1 cellular context compared by ENCODE assay signal in the genomic region with DNA sequence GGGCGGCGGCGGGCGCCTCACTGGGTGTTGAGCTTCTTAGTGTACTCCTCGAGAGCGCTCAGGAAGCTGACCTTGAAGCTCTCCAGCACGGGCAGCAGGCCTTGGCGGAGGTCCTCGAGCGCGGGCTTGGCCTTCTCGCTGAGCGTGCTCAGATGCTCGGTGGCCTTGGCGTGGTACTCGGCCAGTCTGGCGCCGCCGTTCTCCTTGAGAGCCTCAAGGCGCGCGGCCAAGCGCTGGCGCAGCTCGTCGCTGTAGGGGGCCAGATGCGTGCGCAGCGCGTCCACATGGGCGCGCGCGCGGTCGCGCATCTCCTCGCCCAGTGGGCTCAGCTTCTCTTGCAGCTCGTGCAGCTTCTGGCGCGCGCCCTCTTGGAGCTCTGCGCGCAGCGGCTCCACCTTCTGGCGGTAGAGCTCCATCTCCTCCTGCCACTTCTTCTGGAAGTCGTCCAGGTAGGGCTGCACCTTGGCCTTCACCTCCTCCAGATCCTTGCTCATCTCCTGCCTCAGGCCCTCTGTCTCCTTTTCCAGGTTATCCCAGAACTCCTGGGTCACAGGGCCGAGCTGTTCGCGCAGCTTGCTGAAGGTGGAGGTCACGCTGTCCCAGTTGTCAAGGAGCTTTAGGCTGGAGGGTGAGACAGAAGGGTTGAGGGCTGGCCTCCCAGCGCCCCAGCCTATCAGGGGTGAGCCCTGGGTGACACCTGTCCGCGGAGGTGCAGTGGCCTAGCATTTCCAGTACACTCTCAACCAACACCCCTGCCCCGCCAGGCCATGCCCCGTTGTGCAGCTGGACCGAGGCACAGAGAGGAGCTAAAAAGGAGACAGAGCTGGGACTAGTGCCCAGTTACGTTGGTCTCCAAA.
TF ChIP-seq lines count a peak whose summit lies in the region.

No MANE protein-coding gene starts in this region.

TF ChIP-seq in HepG2, 621 proteins besides CTCF, POLR2A, EP300 and RAD21 (continued from another document and continues in another):
- TF ChIP-seq, protein P1, sequence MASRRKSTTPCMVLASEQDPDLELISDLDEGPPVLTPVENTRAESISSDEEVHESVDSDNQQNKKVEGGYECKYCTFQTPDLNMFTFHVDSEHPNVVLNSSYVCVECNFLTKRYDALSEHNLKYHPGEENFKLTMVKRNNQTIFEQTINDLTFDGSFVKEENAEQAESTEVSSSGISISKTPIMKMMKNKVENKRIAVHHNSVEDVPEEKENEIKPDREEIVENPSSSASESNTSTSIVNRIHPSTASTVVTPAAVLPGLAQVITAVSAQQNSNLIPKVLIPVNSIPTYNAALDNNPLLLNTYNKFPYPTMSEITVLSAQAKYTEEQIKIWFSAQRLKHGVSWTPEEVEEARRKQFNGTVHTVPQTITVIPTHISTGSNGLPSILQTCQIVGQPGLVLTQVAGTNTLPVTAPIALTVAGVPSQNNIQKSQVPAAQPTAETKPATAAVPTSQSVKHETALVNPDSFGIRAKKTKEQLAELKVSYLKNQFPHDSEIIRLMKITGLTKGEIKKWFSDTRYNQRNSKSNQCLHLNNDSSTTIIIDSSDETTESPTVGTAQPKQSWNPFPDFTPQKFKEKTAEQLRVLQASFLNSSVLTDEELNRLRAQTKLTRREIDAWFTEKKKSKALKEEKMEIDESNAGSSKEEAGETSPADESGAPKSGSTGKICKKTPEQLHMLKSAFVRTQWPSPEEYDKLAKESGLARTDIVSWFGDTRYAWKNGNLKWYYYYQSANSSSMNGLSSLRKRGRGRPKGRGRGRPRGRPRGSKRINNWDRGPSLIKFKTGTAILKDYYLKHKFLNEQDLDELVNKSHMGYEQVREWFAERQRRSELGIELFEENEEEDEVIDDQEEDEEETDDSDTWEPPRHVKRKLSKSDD (CRISPR knock-in tag; IDR thresholded peaks at IDR 0.05; ENCODE audit: low read depth) = 0 out of 2 replicates have a peak, but pooled peaks have one; percentile 18
- TF ChIP-seq MAZ (IDR thresholded peaks at IDR 0.05; ENCODE audit: borderline replicate concordance, low read depth, low read length) (no peak), MAZ (CRISPR knock-in tag; IDR thresholded peaks at IDR 0.05; ENCODE audit: low read depth) (peak; percentile 72; the same call in 1 of the 2 replicates), ZNF17 (CRISPR knock-in tag; IDR thresholded peaks at IDR 0.05) (no peak), KLF16 (CRISPR knock-in tag; IDR thresholded peaks at IDR 0.05) (peak in 1 of 2 experiments; percentile 75; a peak in 2 of 4 replicates), ZNF232 (CRISPR knock-in tag; IDR thresholded peaks at IDR 0.05; ENCODE audit: borderline replicate concordance) (peak; percentile 76; the same call in 1 of the 2 replicates), MXD3 (CRISPR knock-in tag; IDR thresholded peaks at IDR 0.05) (0 out of 2 replicates have a peak, but pooled peaks have one; percentile 20), HDAC6 (IDR thresholded peaks at IDR 0.05; ENCODE audit: low read depth, low read length) (0 out of 2 replicates have a peak, but pooled peaks have one; percentile 13), ZNF546 (CRISPR knock-in tag; conservative IDR thresholded peaks at IDR 0.05) (no peak; the same call in 1 of the 2 replicates), ZNF761 (CRISPR knock-in tag; conservative IDR thresholded peaks at IDR 0.05) (no peak), SP4 (CRISPR knock-in tag; IDR thresholded peaks at IDR 0.05) (no peak), KAT7 (CRISPR knock-in tag; IDR thresholded peaks at IDR 0.05; ENCODE audit: borderline replicate concordance) (peak; percentile 55; the same call in 1 of the 2 replicates), FOXC1 (CRISPR knock-in tag; IDR thresholded peaks at IDR 0.05; ENCODE audit: borderline replicate concordance) (peak; percentile 59; the same call in 1 of the 2 replicates), SAP130 (CRISPR knock-in tag; IDR thresholded peaks at IDR 0.05; ENCODE audit: low read depth) (peak; percentile 57), PHF21A (CRISPR knock-in tag; IDR thresholded peaks at IDR 0.05) (no peak), AHR (CRISPR knock-in tag; IDR thresholded peaks at IDR 0.05) (peak; percentile 71), ESRRA (CRISPR knock-in tag; IDR thresholded peaks at IDR 0.05; ENCODE audit: low read depth) (peak; percentile 39; the same call in 1 of the 2 replicates), ZNF576 (CRISPR knock-in tag; IDR thresholded peaks at IDR 0.05) (no peak), ZNF441 (CRISPR knock-in tag; IDR thresholded peaks at IDR 0.05; ENCODE audit: borderline replicate concordance) (peak; percentile 75; the same call in 1 of the 2 replicates), HDAC2 (CRISPR knock-in tag; IDR thresholded peaks at IDR 0.05) (peak; percentile 37; the same call in 1 of the 2 replicates), DPF2 (CRISPR knock-in tag; IDR thresholded peaks at IDR 0.05; ENCODE audit: borderline replicate concordance, low read depth) (no peak), CBX5 (CRISPR knock-in tag; IDR thresholded peaks at IDR 0.05; ENCODE audit: borderline replicate concordance) (peak; percentile 40; the same call in 1 of the 2 replicates), NONO (IDR thresholded peaks at IDR 0.05) (no peak), NONO (CRISPR knock-in tag; conservative IDR thresholded peaks at IDR 0.05) (peak; percentile 73; the same call in 1 of the 2 replicates), STAG1 (CRISPR knock-in tag; IDR thresholded peaks at IDR 0.05) (peak; percentile 74), XRCC5 (optimal IDR thresholded peaks at IDR 0.05; ENCODE audit: low read length) (peak; percentile 39), ZNF160 (CRISPR knock-in tag; IDR thresholded peaks at IDR 0.05) (0 out of 2 replicates have a peak, but pooled peaks have one; percentile 21), PHF8 (CRISPR knock-in tag; IDR thresholded peaks at IDR 0.05) (peak; percentile 48), ZNF354B (CRISPR knock-in tag; IDR thresholded peaks at IDR 0.05) (0 out of 2 replicates have a peak, but pooled peaks have one; percentile 15), TAF1 (CRISPR knock-in tag; IDR thresholded peaks at IDR 0.05) (peak; percentile 42; the same call in 1 of the 2 replicates), CAMTA2 (CRISPR knock-in tag; IDR thresholded peaks at IDR 0.05; ENCODE audit: borderline replicate concordance) (0 out of 2 replicates have a peak, but pooled peaks have one; percentile 12), NKX3-1 (CRISPR knock-in tag; IDR thresholded peaks at IDR 0.05) (0 out of 2 replicates have a peak, but pooled peaks have one; percentile 38), MYPOP (CRISPR knock-in tag; IDR thresholded peaks at IDR 0.05) (0 out of 2 replicates have a peak, but pooled peaks have one; percentile 74), SRY (CRISPR knock-in tag; IDR thresholded peaks at IDR 0.05) (peak; percentile 82; the same call in 1 of the 2 replicates), ZFP36L1 (CRISPR knock-in tag; IDR thresholded peaks at IDR 0.05) (peak; percentile 54; the same call in 1 of the 2 replicates), SMAD9 (CRISPR knock-in tag; IDR thresholded peaks at IDR 0.05) (peak; percentile 71; the same call in 1 of the 2 replicates), ZNF746 (CRISPR knock-in tag; IDR thresholded peaks at IDR 0.05) (peak; percentile 18; the same call in 1 of the 2 replicates), HOXA5 (CRISPR knock-in tag; IDR thresholded peaks at IDR 0.05) (0 out of 2 replicates have a peak, but pooled peaks have one; percentile 23), ZMYM2 (CRISPR knock-in tag; IDR thresholded peaks at IDR 0.05) (0 out of 2 replicates have a peak, but pooled peaks have one; percentile 33), ZSCAN31 (CRISPR knock-in tag; IDR thresholded peaks at IDR 0.05; ENCODE audit: low read depth) (peak; percentile 74; the same call in 1 of the 2 replicates), RBFOX2 (IDR thresholded peaks at IDR 0.05; ENCODE audit: low read depth, low read length) (peak; percentile 95), ZEB1 (IDR thresholded peaks at IDR 0.05; ENCODE audit: insufficient replicate concordance, low read depth) (no peak), ZKSCAN5 (CRISPR knock-in tag; IDR thresholded peaks at IDR 0.05) (peak; percentile 64; the same call in 1 of the 2 replicates), ZNF816 (CRISPR knock-in tag; IDR thresholded peaks at IDR 0.05; ENCODE audit: borderline replicate concordance) (0 out of 2 replicates have a peak, but pooled peaks have one; percentile 18), ZNF768 (CRISPR knock-in tag; IDR thresholded peaks at IDR 0.05) (peak; percentile 29; the same call in 1 of the 2 replicates), ZNF138 (CRISPR knock-in tag; IDR thresholded peaks at IDR 0.05; ENCODE audit: low read depth) (0 out of 2 replicates have a peak, but pooled peaks have one; percentile 25)
- TF ChIP-seq, protein P2, sequence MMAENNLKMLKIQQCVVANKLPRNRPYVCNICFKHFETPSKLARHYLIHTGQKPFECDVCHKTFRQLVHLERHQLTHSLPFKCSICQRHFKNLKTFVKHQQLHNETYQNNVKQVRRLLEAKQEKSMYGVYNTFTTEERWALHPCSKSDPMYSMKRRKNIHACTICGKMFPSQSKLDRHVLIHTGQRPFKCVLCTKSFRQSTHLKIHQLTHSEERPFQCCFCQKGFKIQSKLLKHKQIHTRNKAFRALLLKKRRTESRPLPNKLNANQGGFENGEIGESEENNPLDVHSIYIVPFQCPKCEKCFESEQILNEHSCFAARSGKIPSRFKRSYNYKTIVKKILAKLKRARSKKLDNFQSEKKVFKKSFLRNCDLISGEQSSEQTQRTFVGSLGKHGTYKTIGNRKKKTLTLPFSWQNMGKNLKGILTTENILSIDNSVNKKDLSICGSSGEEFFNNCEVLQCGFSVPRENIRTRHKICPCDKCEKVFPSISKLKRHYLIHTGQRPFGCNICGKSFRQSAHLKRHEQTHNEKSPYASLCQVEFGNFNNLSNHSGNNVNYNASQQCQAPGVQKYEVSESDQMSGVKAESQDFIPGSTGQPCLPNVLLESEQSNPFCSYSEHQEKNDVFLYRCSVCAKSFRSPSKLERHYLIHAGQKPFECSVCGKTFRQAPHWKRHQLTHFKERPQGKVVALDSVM (CRISPR knock-in tag; IDR thresholded peaks at IDR 0.05) = peak; percentile 40; the same call in 1 of the 2 replicates
- TF ChIP-seq, protein P3, sequence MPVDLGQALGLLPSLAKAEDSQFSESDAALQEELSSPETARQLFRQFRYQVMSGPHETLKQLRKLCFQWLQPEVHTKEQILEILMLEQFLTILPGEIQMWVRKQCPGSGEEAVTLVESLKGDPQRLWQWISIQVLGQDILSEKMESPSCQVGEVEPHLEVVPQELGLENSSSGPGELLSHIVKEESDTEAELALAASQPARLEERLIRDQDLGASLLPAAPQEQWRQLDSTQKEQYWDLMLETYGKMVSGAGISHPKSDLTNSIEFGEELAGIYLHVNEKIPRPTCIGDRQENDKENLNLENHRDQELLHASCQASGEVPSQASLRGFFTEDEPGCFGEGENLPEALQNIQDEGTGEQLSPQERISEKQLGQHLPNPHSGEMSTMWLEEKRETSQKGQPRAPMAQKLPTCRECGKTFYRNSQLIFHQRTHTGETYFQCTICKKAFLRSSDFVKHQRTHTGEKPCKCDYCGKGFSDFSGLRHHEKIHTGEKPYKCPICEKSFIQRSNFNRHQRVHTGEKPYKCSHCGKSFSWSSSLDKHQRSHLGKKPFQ (CRISPR knock-in tag; IDR thresholded peaks at IDR 0.05; ENCODE audit: insufficient replicate concordance) = peak; percentile 70
- TF ChIP-seq, protein P4, sequence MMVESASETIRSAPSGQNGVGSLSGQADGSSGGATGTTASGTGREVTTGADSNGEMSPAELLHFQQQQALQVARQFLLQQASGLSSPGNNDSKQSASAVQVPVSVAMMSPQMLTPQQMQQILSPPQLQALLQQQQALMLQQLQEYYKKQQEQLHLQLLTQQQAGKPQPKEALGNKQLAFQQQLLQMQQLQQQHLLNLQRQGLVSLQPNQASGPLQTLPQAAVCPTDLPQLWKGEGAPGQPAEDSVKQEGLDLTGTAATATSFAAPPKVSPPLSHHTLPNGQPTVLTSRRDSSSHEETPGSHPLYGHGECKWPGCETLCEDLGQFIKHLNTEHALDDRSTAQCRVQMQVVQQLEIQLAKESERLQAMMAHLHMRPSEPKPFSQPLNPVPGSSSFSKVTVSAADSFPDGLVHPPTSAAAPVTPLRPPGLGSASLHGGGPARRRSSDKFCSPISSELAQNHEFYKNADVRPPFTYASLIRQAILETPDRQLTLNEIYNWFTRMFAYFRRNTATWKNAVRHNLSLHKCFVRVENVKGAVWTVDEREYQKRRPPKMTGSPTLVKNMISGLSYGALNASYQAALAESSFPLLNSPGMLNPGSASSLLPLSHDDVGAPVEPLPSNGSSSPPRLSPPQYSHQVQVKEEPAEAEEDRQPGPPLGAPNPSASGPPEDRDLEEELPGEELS (CRISPR knock-in tag; IDR thresholded peaks at IDR 0.05) = 0 out of 2 replicates have a peak, but pooled peaks have one; percentile 11
- TF ChIP-seq, protein P5, sequence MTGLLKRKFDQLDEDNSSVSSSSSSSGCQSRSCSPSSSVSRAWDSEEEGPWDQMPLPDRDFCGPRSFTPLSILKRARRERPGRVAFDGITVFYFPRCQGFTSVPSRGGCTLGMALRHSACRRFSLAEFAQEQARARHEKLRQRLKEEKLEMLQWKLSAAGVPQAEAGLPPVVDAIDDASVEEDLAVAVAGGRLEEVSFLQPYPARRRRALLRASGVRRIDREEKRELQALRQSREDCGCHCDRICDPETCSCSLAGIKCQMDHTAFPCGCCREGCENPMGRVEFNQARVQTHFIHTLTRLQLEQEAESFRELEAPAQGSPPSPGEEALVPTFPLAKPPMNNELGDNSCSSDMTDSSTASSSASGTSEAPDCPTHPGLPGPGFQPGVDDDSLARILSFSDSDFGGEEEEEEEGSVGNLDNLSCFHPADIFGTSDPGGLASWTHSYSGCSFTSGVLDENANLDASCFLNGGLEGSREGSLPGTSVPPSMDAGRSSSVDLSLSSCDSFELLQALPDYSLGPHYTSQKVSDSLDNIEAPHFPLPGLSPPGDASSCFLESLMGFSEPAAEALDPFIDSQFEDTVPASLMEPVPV (CRISPR knock-in tag; IDR thresholded peaks at IDR 0.05) = peak; percentile 79
- TF ChIP-seq, protein P6, sequence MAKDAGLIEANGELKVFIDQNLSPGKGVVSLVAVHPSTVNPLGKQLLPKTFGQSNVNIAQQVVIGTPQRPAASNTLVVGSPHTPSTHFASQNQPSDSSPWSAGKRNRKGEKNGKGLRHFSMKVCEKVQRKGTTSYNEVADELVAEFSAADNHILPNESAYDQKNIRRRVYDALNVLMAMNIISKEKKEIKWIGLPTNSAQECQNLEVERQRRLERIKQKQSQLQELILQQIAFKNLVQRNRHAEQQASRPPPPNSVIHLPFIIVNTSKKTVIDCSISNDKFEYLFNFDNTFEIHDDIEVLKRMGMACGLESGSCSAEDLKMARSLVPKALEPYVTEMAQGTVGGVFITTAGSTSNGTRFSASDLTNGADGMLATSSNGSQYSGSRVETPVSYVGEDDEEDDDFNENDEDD (CRISPR knock-in tag; IDR thresholded peaks at IDR 0.05; ENCODE audit: borderline replicate concordance) = peak; percentile 88
